Comparison of ENCODE assay signal across 1 cellular context in genomic region chr6:2970753-2971419, GRCh38.
TF ChIP-seq lines count a peak whose summit lies in the region.

No MANE protein-coding gene starts in this region.

TF ChIP-seq in K562, 482 proteins besides CTCF, POLR2A, EP300 and RAD21 (continued from another document and continues in another):
- TF ChIP-seq ZNF512 (tag; IDR thresholded peaks at IDR 0.05), result no peak
- no peak for TF ChIP-seq SETDB1 (IDR thresholded peaks at IDR 0.05; ENCODE audit: low read length)
- peak; percentile 80 for TF ChIP-seq THAP12 (CRISPR knock-in tag; IDR thresholded peaks at IDR 0.05)
- no peak for TF ChIP-seq PREB (CRISPR knock-in tag; IDR thresholded peaks at IDR 0.05)
- TF ChIP-seq MECOM (CRISPR knock-in tag; IDR thresholded peaks at IDR 0.05), result no peak
- TF ChIP-seq PURB (CRISPR knock-in tag; IDR thresholded peaks at IDR 0.05; ENCODE audit: low read depth), result no peak
- no peak for TF ChIP-seq RFX7 (CRISPR knock-in tag; IDR thresholded peaks at IDR 0.05)
- no peak for TF ChIP-seq ZZZ3 (IDR thresholded peaks at IDR 0.05)
- TF ChIP-seq ESRRA (IDR thresholded peaks at IDR 0.05; ENCODE audit: borderline replicate concordance, low read depth), result peak; percentile 46; the same call in 1 of the 2 replicates
- no peak for TF ChIP-seq FOXO4 (CRISPR knock-in tag; IDR thresholded peaks at IDR 0.05)
- TF ChIP-seq E2F4 (CRISPR knock-in tag; IDR thresholded peaks at IDR 0.05; ENCODE audit: low read depth), result no peak
- no peak for TF ChIP-seq ZNF134 (CRISPR knock-in tag; conservative IDR thresholded peaks at IDR 0.05)
- TF ChIP-seq SMAD4 (CRISPR knock-in tag; conservative IDR thresholded peaks at IDR 0.05), result peak; percentile 47
- 0 out of 2 replicates have a peak, but pooled peaks have one; percentile 68 for TF ChIP-seq E2F3 (CRISPR knock-in tag; IDR thresholded peaks at IDR 0.05)
- peak; percentile 35 for TF ChIP-seq TBP (optimal IDR thresholded peaks at IDR 0.05; ENCODE audit: low read depth, low read length)
- peak; percentile 95 for TF ChIP-seq POLR2G (IDR thresholded peaks at IDR 0.05; ENCODE audit: low read depth, low read length)
- no peak for TF ChIP-seq DEAF1 (CRISPR knock-in tag; IDR thresholded peaks at IDR 0.05)
- no peak for TF ChIP-seq RFX5 (IDR thresholded peaks at IDR 0.05; ENCODE audit: low read depth, low read length)
- TF ChIP-seq FOXK1 (CRISPR knock-in tag; IDR thresholded peaks at IDR 0.05; ENCODE audit: borderline replicate concordance), result no peak
- no peak for TF ChIP-seq CEBPB (tag; IDR thresholded peaks at IDR 0.05)
- TF ChIP-seq DDX20 (tag; IDR thresholded peaks at IDR 0.05; ENCODE audit: low read depth), result no peak
- no peak for TF ChIP-seq EWSR1 (IDR thresholded peaks at IDR 0.05; ENCODE audit: borderline replicate concordance, low read depth, partially characterized antibody)
- no peak for TF ChIP-seq CBX2 (IDR thresholded peaks at IDR 0.05; ENCODE audit: insufficient read depth, low read length, poor library complexity, severe bottlenecking)
- TF ChIP-seq KHSRP (IDR thresholded peaks at IDR 0.05), result no peak
- no peak for TF ChIP-seq ZNF398 (CRISPR knock-in tag; IDR thresholded peaks at IDR 0.05)
- TF ChIP-seq NEUROD1 (IDR thresholded peaks at IDR 0.05; ENCODE audit: borderline replicate concordance, low read depth, low read length, partially characterized antibody), result peak; percentile 42
- TF ChIP-seq TEAD1 (CRISPR knock-in tag; IDR thresholded peaks at IDR 0.05), result peak in 1 of 2 experiments; percentile 26; a peak in 1 of 4 replicates
- TF ChIP-seq DPF2 (IDR thresholded peaks at IDR 0.05), result no peak
- TF ChIP-seq ZNF830 (CRISPR knock-in tag; IDR thresholded peaks at IDR 0.05), result no peak
- TF ChIP-seq BMI1 (IDR thresholded peaks at IDR 0.05; ENCODE audit: low read length), result no peak
- peak; percentile 49 for TF ChIP-seq RBM22 (IDR thresholded peaks at IDR 0.05; ENCODE audit: low read depth, low read length, poor library complexity, severe bottlenecking)
- TF ChIP-seq PHTF2 (CRISPR knock-in tag; IDR thresholded peaks at IDR 0.05), result no peak
- TF ChIP-seq NRF1 (conservative IDR thresholded peaks at IDR 0.05 in 1 of 2, IDR thresholded peaks at IDR 0.05 in 1 of 2), result peak in 1 of 2 experiments; percentile 13; a peak in 1 of 4 replicates
- no peak for TF ChIP-seq TCFL5 (CRISPR knock-in tag; conservative IDR thresholded peaks at IDR 0.05)
- no peak for TF ChIP-seq ZNF717 (CRISPR knock-in tag; IDR thresholded peaks at IDR 0.05)
- peak; percentile 47 to 86 for TF ChIP-seq E2F6 (IDR thresholded peaks at IDR 0.05; ENCODE audit: borderline replicate concordance in 1 of 2, extremely low read depth in 1 of 2, insufficient read depth in 1 of 2, insufficient read length in 1 of 2, low read depth in 1 of 2, low read length in 1 of 2, poor library complexity in 1 of 2, severe bottlenecking in 1 of 2)
- TF ChIP-seq IRF1 (CRISPR knock-in tag; IDR thresholded peaks at IDR 0.05; ENCODE audit: borderline replicate concordance), result no peak
- TF ChIP-seq ZNF668 (CRISPR knock-in tag; IDR thresholded peaks at IDR 0.05), result no peak
- no peak; the same call in 1 of the 2 replicates for TF ChIP-seq SAFB (IDR thresholded peaks at IDR 0.05; ENCODE audit: borderline replicate concordance, low read depth, low read length)
- no peak for TF ChIP-seq SRSF7 (optimal IDR thresholded peaks at IDR 0.05; ENCODE audit: low read depth, low read length)
- no peak for TF ChIP-seq MBD1 (CRISPR knock-in tag; IDR thresholded peaks at IDR 0.05)
- TF ChIP-seq USF2 (CRISPR knock-in tag; IDR thresholded peaks at IDR 0.05), result no peak
- no peak for TF ChIP-seq TBL1XR1 (IDR thresholded peaks at IDR 0.05; ENCODE audit: low read length in 2 of 2)
- TF ChIP-seq HMGN3 (IDR thresholded peaks at IDR 0.05; ENCODE audit: borderline replicate concordance, extremely low read depth, insufficient read length, low read depth, low read length), result peak; percentile 65
- peak; percentile 63; the same call in 1 of the 2 replicates for TF ChIP-seq PHF8 (IDR thresholded peaks at IDR 0.05; ENCODE audit: borderline replicate concordance, low read length)
- TF ChIP-seq NCOA2 (IDR thresholded peaks at IDR 0.05; ENCODE audit: partially characterized antibody in 2 of 2), result no peak
- TF ChIP-seq ELF1 (tag; IDR thresholded peaks at IDR 0.05), result peak; percentile 23; the same call in 1 of the 2 replicates
- 0 out of 2 replicates have a peak, but pooled peaks have one; percentile 4 for TF ChIP-seq PKNOX1 (IDR thresholded peaks at IDR 0.05)
- TF ChIP-seq BRD4 (IDR thresholded peaks at IDR 0.05), result no peak
- no peak for TF ChIP-seq ILF3 (IDR thresholded peaks at IDR 0.05; ENCODE audit: borderline replicate concordance)
- TF ChIP-seq ZNF764 (CRISPR knock-in tag; IDR thresholded peaks at IDR 0.05; ENCODE audit: low read depth), result no peak
- TF ChIP-seq GATAD2A (IDR thresholded peaks at IDR 0.05), result peak; percentile 27; the same call in 1 of the 2 replicates
- no peak for TF ChIP-seq MCM5 (IDR thresholded peaks at IDR 0.05; ENCODE audit: low read depth)
